In the genomic region with DNA sequence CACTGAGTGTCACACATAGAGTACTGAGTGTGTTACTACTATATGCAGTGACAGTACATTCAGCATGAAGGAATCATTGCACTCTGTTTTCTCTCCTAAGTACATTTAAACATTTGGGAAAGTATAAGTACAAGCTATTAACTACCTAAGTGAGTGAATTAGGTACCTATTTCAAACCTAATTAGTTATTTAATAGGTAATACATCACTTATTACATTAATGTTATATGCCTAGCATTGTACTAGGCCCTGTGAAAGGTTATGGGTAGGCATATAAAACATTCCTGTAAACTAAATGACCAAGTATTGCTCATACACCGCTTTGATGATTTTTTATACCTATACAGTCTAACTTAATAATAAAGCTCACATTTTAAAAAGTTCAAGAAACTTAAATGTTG, we compare ENCODE assay signal across 19 cellular contexts. TPM values are rescaled to one million over a fixed set of nuclear protein-coding genes. Genes with fewer than 3 reads are reported as not detected.
A peak's percentile ranks its signal among the peaks of the same experiment; 100 is the strongest.
DNase-seq lines count a peak whose midpoint lies in the region; ATAC-seq and TF ChIP-seq lines count a peak whose summit lies in the region.
"Had no signal": no experiment of that assay in that cellular context is flagged by ENCODE, and none has a peak within 500 bp of the region (broad histone marks: within the 10 kb centered on the region; RNA-seq: fewer than 3 reads in every experiment).

No MANE protein-coding gene starts in this region.

- H3K4me1 Mint-ChIP-seq in activated naive CD8-positive, alpha-beta T cell treated with anti-CD3 and anti-CD28 coated beads, Interleukin-2, amount 50 U/mL, for 24 hours: no peaks in the 10 kb centered on the region
- H3K4me1 Mint-ChIP-seq: CD8-positive, alpha-beta memory T cell had no signal

- H3K4me3 Mint-ChIP-seq in activated naive CD8-positive, alpha-beta T cell treated with anti-CD3 and anti-CD28 coated beads, Interleukin-2, amount 50 U/mL, for 24 hours: no peak overlapping the region
- H3K4me3 Mint-ChIP-seq: CD8-positive, alpha-beta memory T cell had no signal

- no peak overlapping the region for H3K27ac ChIP-seq in ascending aorta
- H3K27ac ChIP-seq: BLaER1, GM23248 had no signal

- H3K36me3 Mint-ChIP-seq in activated naive CD8-positive, alpha-beta T cell treated with anti-CD3 and anti-CD28 coated beads, Interleukin-2, amount 50 U/mL, for 24 hours (ENCODE audit: low read depth): no peaks in the 10 kb centered on the region
- H3K36me3 Mint-ChIP-seq: CD8-positive, alpha-beta memory T cell had no signal

- no peaks in the 10 kb centered on the region for H3K27me3 ChIP-seq in ascending aorta
- H3K27me3 ChIP-seq: BLaER1 had no signal

- H3K36me3 ChIP-seq in ascending aorta: no peaks in the 10 kb centered on the region
- H3K36me3 ChIP-seq: BLaER1 had no signal

- no peak for TF ChIP-seq CTCF in ascending aorta (IDR thresholded peaks at IDR 0.05)

- peak; percentile 77 for ATAC-seq in GM18861 (IDR thresholded peaks at IDR 0.05; ENCODE audit: unreplicated experiment)
- ATAC-seq in GM21381 (IDR thresholded peaks at IDR 0.05; ENCODE audit: unreplicated experiment): peak; percentile 51
- ATAC-seq in HG03097 (IDR thresholded peaks at IDR 0.05; ENCODE audit: low FRiP score, unreplicated experiment): peak; percentile 62
- no peak for ATAC-seq in activated naive CD8-positive, alpha-beta T cell treated with anti-CD3 and anti-CD28 coated beads, Interleukin-2, amount 50 U/mL, for 24 hours
- ATAC-seq: HCT116 had no signal

- H3K27me3 Mint-ChIP-seq in activated naive CD8-positive, alpha-beta T cell treated with anti-CD3 and anti-CD28 coated beads, Interleukin-2, amount 50 U/mL, for 24 hours: no peaks in the 10 kb centered on the region

- H3K9me3 ChIP-seq in ascending aorta: no peaks in the 10 kb centered on the region
- H3K9me3 ChIP-seq: BLaER1, Caco-2 had no signal

- intact Hi-C loops in ascending aorta (cut with DNase I): no loop called here

- no peaks in the 10 kb centered on the region for H3K4me1 ChIP-seq in ascending aorta
- H3K4me1 ChIP-seq: BLaER1, Caco-2 had no signal

- H3K9me3 Mint-ChIP-seq in activated naive CD8-positive, alpha-beta T cell treated with anti-CD3 and anti-CD28 coated beads, Interleukin-2, amount 50 U/mL, for 24 hours: no peaks in the 10 kb centered on the region

- peak; percentile 40 for DNase-seq in renal cortical epithelial cell (ENCODE audit: low read depth)
- DNase-seq in DMS53 (lab: John Stamatoyannopoulos, UW): no peak
- no peak for DNase-seq in activated naive CD8-positive, alpha-beta T cell treated with anti-CD3 and anti-CD28 coated beads, Interleukin-2, amount 50 U/mL, for 24 hours
- no peak for DNase-seq in ascending aorta (ENCODE audit: low spot score in 2 of 2)
- DNase-seq: 8988T; AML-193; Caco-2; CD8-positive, alpha-beta memory T cell; GF-D8; GM23248; IMR-90; Kasumi-1; KBM-7 had no signal

- no peak overlapping the region for H3K4me3 ChIP-seq in ascending aorta
- H3K4me3 ChIP-seq: BLaER1, GM23248 had no signal

- no peak overlapping the region for H3K27ac Mint-ChIP-seq in activated naive CD8-positive, alpha-beta T cell treated with anti-CD3 and anti-CD28 coated beads, Interleukin-2, amount 50 U/mL, for 24 hours
- H3K27ac Mint-ChIP-seq: CD8-positive, alpha-beta memory T cell had no signal

RNA-seq across cellular contexts. Expression of a gene that starts 25.7 kb away (rescaled TPM):
- total RNA-seq in renal cortical epithelial cell: not detected in 2 replicates
- not detected for total RNA-seq in ascending aorta
- total RNA-seq: Caco-2; CD8-positive, alpha-beta memory T cell; GM23248; HT-29; IMR-90 had no signal
